1 cellular context compared by ENCODE assay signal in the genomic region with DNA sequence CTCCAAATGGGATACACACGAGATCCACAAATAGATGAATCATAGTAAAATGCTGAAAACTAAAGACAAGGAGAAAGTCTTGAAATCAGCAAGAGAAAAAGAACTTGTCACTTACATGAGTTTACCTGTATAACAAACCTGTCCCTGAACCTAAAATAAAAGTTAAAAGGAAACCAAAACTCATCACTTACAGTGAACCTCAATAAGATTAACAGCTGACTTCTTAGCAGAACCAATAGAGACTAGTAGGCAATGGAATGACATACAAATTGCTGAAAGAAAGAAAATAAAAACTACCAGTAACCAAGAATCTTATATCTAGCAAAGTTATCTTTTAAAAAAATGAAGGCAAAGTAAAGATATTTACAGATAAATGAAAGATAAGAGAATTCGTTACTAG.
TF ChIP-seq lines count a peak whose summit lies in the region.

No MANE protein-coding gene starts in this region.

TF ChIP-seq in GM12878, 131 proteins besides CTCF, POLR2A, EP300 and RAD21 (continued from another document):
- TF ChIP-seq, protein P1, sequence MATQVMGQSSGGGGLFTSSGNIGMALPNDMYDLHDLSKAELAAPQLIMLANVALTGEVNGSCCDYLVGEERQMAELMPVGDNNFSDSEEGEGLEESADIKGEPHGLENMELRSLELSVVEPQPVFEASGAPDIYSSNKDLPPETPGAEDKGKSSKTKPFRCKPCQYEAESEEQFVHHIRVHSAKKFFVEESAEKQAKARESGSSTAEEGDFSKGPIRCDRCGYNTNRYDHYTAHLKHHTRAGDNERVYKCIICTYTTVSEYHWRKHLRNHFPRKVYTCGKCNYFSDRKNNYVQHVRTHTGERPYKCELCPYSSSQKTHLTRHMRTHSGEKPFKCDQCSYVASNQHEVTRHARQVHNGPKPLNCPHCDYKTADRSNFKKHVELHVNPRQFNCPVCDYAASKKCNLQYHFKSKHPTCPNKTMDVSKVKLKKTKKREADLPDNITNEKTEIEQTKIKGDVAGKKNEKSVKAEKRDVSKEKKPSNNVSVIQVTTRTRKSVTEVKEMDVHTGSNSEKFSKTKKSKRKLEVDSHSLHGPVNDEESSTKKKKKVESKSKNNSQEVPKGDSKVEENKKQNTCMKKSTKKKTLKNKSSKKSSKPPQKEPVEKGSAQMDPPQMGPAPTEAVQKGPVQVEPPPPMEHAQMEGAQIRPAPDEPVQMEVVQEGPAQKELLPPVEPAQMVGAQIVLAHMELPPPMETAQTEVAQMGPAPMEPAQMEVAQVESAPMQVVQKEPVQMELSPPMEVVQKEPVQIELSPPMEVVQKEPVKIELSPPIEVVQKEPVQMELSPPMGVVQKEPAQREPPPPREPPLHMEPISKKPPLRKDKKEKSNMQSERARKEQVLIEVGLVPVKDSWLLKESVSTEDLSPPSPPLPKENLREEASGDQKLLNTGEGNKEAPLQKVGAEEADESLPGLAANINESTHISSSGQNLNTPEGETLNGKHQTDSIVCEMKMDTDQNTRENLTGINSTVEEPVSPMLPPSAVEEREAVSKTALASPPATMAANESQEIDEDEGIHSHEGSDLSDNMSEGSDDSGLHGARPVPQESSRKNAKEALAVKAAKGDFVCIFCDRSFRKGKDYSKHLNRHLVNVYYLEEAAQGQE (IDR thresholded peaks at IDR 0.05; ENCODE audit: low read depth, low read length): no peak
- TF ChIP-seq CBX5 (IDR thresholded peaks at IDR 0.05; ENCODE audit: low read depth): peak; percentile 99
- TF ChIP-seq, protein P2, sequence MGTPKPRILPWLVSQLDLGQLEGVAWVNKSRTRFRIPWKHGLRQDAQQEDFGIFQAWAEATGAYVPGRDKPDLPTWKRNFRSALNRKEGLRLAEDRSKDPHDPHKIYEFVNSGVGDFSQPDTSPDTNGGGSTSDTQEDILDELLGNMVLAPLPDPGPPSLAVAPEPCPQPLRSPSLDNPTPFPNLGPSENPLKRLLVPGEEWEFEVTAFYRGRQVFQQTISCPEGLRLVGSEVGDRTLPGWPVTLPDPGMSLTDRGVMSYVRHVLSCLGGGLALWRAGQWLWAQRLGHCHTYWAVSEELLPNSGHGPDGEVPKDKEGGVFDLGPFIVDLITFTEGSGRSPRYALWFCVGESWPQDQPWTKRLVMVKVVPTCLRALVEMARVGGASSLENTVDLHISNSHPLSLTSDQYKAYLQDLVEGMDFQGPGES (IDR thresholded peaks at IDR 0.05): no peak
- TF ChIP-seq, protein P3, sequence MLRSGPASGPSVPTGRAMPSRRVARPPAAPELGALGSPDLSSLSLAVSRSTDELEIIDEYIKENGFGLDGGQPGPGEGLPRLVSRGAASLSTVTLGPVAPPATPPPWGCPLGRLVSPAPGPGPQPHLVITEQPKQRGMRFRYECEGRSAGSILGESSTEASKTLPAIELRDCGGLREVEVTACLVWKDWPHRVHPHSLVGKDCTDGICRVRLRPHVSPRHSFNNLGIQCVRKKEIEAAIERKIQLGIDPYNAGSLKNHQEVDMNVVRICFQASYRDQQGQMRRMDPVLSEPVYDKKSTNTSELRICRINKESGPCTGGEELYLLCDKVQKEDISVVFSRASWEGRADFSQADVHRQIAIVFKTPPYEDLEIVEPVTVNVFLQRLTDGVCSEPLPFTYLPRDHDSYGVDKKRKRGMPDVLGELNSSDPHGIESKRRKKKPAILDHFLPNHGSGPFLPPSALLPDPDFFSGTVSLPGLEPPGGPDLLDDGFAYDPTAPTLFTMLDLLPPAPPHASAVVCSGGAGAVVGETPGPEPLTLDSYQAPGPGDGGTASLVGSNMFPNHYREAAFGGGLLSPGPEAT (IDR thresholded peaks at IDR 0.05; ENCODE audit: low read depth): peak; percentile 43; the same call in 1 of the 2 replicates
- TF ChIP-seq EZH2 (IDR thresholded peaks at IDR 0.05; ENCODE audit: borderline replicate concordance, control insufficient read depth, low read depth, low read length): no peak
